15 cellular contexts compared by ENCODE assay signal in genomic region chr1:151352001-151352718, GRCh38. TPM values are rescaled to one million over a fixed set of nuclear protein-coding genes. Genes with fewer than 3 reads are reported as not detected.
DNase-seq lines count a peak whose midpoint lies in the region; ATAC-seq and TF ChIP-seq lines count a peak whose summit lies in the region.
"Had no signal": no experiment of that assay in that cellular context is flagged by ENCODE, and none has a peak within 500 bp of the region (broad histone marks: within the 10 kb centered on the region; RNA-seq: fewer than 3 reads in every experiment).

No MANE protein-coding gene starts in this region.

- no peak for ATAC-seq in GM19324 (IDR thresholded peaks at IDR 0.05; ENCODE audit: low FRiP score, unreplicated experiment)
- no peak for ATAC-seq in GM21576 (IDR thresholded peaks at IDR 0.05; ENCODE audit: unreplicated experiment)

- no peak overlapping the region for H3K27ac Mint-ChIP-seq in activated CD4-positive, alpha-beta T cell treated with anti-CD3 and anti-CD28 coated beads, Interleukin-2, amount 10 ng/mL, durations not matched to agents 24 days and 14 days
- H3K27ac Mint-ChIP-seq: activated naive CD4-positive, alpha-beta T cell treated with anti-CD3 and anti-CD28 coated beads for 36 hours had no signal

- peaks cover 7% of the 10 kb centered on the region for H3K9me3 Mint-ChIP-seq in activated CD4-positive, alpha-beta T cell treated with anti-CD3 and anti-CD28 coated beads, Interleukin-2, amount 10 ng/mL, durations not matched to agents 24 days and 14 days
- H3K9me3 Mint-ChIP-seq: activated naive CD4-positive, alpha-beta T cell treated with anti-CD3 and anti-CD28 coated beads for 36 hours had no signal

- peaks cover 11% of the 10 kb centered on the region for H3K4me1 Mint-ChIP-seq in activated CD4-positive, alpha-beta T cell treated with anti-CD3 and anti-CD28 coated beads, Interleukin-2, amount 10 ng/mL, durations not matched to agents 24 days and 14 days

- H3K27ac ChIP-seq in brain microvascular endothelial cell = no peak overlapping the region
- H3K27ac ChIP-seq: suprapubic skin had no signal

- H3K36me3 ChIP-seq in brain microvascular endothelial cell (replicated peaks) = no peaks in the 10 kb centered on the region
- H3K36me3 ChIP-seq: HAP-1, suprapubic skin had no signal

- intact Hi-C loops in activated CD4-positive, alpha-beta T cell treated with anti-CD3 and anti-CD28 coated beads, Interleukin-2, amount 10 ng/mL, durations not matched to agents 24 days and 14 days (cut with micrococcal nuclease) = no loop called here

- H3K27me3 ChIP-seq in brain microvascular endothelial cell (replicated peaks) = no peaks in the 10 kb centered on the region
- H3K27me3 ChIP-seq: suprapubic skin had no signal

- H3K4me3 ChIP-seq in brain microvascular endothelial cell (ENCODE audit: low read depth, low read length) = no peak overlapping the region
- H3K4me3 ChIP-seq: HAP-1, suprapubic skin had no signal

- peaks cover 3% of the 10 kb centered on the region for H3K36me3 Mint-ChIP-seq in activated CD4-positive, alpha-beta T cell treated with anti-CD3 and anti-CD28 coated beads, Interleukin-2, amount 10 ng/mL, durations not matched to agents 24 days and 14 days (ENCODE audit: low read depth)

- H3K27me3 Mint-ChIP-seq in activated CD4-positive, alpha-beta T cell treated with anti-CD3 and anti-CD28 coated beads, Interleukin-2, amount 10 ng/mL, durations not matched to agents 24 days and 14 days = peaks cover 6% of the 10 kb centered on the region

- no peak for TF ChIP-seq CTCF in brain microvascular endothelial cell (IDR thresholded peaks at IDR 0.05; ENCODE audit: low read depth, low read length, missing control alignments)

- H3K4me3 Mint-ChIP-seq in activated CD4-positive, alpha-beta T cell treated with anti-CD3 and anti-CD28 coated beads, Interleukin-2, amount 10 ng/mL, durations not matched to agents 24 days and 14 days = no peak overlapping the region
- H3K4me3 Mint-ChIP-seq: activated naive CD4-positive, alpha-beta T cell treated with anti-CD3 and anti-CD28 coated beads for 36 hours had no signal

- in situ Hi-C loops in Caki2 (cut with HindIII; ENCODE audit: low pct_unique_long_range_greater_than_20kb, low sequenced_read_pairs) (no loop called here), brain microvascular endothelial cell (cut with HindIII; ENCODE audit: low pct_ligation_motif_present, low sequenced_read_pairs) (no loop called here)

- DNase-seq in Caki2 (ENCODE audit: low read depth) = peak; percentile 89
- peak; percentile 31 for DNase-seq in NCI-H2196 (lab: John Stamatoyannopoulos, UW; ENCODE audit: unreplicated experiment)
- DNase-seq in brain microvascular endothelial cell = peak; percentile 34
- DNase-seq in kidney tubule cell (ENCODE audit: low spot score) = peak; percentile 47
- DNase-seq in NCI-H526 treated with DMSO at 0.1 percent for 48 hours (lab: John Stamatoyannopoulos, UW) = no peak
- DNase-seq in activated CD4-positive, alpha-beta T cell treated with anti-CD3 and anti-CD28 coated beads, Interleukin-2, amount 10 ng/mL, durations not matched to agents 24 days and 14 days = no peak
- DNase-seq: activated naive CD4-positive, alpha-beta T cell treated with anti-CD3 and anti-CD28 coated beads for 36 hours; DMS153; NCI-H1436; stimulated activated CD4-positive, alpha-beta T cell treated with anti-CD3 and anti-CD28 coated beads, Interleukin-15, amount 100 ng/mL, for 24 hours had no signal

RNA-seq across cellular contexts. Expression of gene RFX5, which starts 5.1 kb away (rescaled TPM):
- total RNA-seq in Caki2 (2014; rRNA removed; shearing (Covaris generic); ENCODE audit: low replicate concordance) = 50.4 and 52.2 TPM in 2 replicates
- total RNA-seq in activated CD4-positive, alpha-beta T cell treated with anti-CD3 and anti-CD28 coated beads, Interleukin-2, amount 10 ng/mL, durations not matched to agents 24 days and 14 days = 69.2 and 73.1 TPM in 2 replicates

RNA-seq across cellular contexts. Expression of gene SELENBP1, which starts 20.3 kb away (rescaled TPM):
- total RNA-seq in Caki2 (2014; rRNA removed; shearing (Covaris generic); ENCODE audit: low replicate concordance) = not detected in 2 replicates
- total RNA-seq in activated CD4-positive, alpha-beta T cell treated with anti-CD3 and anti-CD28 coated beads, Interleukin-2, amount 10 ng/mL, durations not matched to agents 24 days and 14 days = not detected in 2 replicates
- total RNA-seq: activated CD8-positive, alpha-beta memory T cell treated with anti-CD3 and anti-CD28 coated beads for 36 hours; activated naive CD4-positive, alpha-beta T cell treated with anti-CD3 and anti-CD28 coated beads for 36 hours had no signal

RNA-seq across cellular contexts. Expression of gene PI4KB, which starts 24.9 kb away (rescaled TPM):
- total RNA-seq in Caki2 (2014; rRNA removed; shearing (Covaris generic); ENCODE audit: low replicate concordance) = 26.2 and 40.2 TPM in 2 replicates
- total RNA-seq in activated CD4-positive, alpha-beta T cell treated with anti-CD3 and anti-CD28 coated beads, Interleukin-2, amount 10 ng/mL, durations not matched to agents 24 days and 14 days = 57.1 and 59.2 TPM in 2 replicates

RNA-seq across cellular contexts. Expression of gene PSMB4, which starts 47.2 kb away (rescaled TPM):
- total RNA-seq in Caki2 (2014; rRNA removed; shearing (Covaris generic); ENCODE audit: low replicate concordance) = 428 and 572 TPM in 2 replicates
- total RNA-seq in activated CD4-positive, alpha-beta T cell treated with anti-CD3 and anti-CD28 coated beads, Interleukin-2, amount 10 ng/mL, durations not matched to agents 24 days and 14 days = 452 and 456 TPM in 2 replicates

Comparison
In these comparisons a context has a peak if more than half of its experiments do, and no peak if none do; other contexts are left out.
1. DNase-seq: peak in Caki2 (single experiment), NCI-H2196 (single experiment), brain microvascular endothelial cell (single experiment) and kidney tubule cell (single experiment); none in NCI-H526 treated with DMSO at 0.1 percent for 48 hours (single experiment) and activated CD4-positive, alpha-beta T cell treated with anti-CD3 and anti-CD28 coated beads, Interleukin-2, amount 10 ng/mL, durations not matched to agents 24 days and 14 days (single experiment).